In the genomic region with DNA sequence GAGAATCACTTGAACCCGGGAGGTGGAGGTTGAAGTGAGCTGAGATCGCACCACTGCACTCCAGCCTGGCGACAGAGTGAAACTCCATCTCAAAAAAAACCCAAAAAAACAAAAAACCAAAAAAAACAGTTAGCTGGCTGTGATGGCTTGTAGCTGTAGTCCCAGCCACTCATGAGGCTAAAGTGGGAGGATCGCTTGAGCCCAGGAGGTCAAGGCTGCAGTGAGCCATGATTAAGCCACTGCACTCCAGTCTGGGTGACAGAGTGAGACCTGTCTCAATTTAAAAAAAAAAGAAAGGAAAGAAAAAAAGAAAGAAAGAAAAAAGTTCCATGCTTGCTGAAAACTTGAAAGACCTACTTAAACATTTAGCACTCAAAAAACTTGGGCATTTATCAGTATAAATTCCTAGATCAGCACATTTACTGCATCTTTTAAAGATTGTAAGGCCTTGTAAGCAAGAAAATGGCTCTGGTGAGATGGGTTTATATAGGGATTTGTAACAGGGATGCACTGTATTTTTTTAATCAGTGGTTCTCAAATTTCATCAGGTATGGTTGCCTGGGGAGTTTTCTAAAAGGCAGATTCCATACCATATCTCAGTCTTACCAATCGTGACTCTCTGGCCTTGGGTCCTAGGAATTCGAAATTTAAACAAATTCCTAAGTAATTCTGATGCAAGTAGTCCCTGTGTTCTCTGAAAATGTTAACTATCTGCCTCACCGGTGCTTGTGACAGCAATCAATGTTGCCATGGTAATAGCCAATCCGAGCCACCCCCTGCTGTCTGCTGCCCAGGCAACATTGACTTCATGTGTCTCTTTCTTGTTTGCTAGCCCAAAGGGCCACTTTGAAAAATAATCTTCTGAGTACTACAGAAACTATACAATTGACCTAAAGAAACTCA, we compare ENCODE assay signal across 1 cellular context.
TF ChIP-seq lines count a peak whose summit lies in the region.

No MANE protein-coding gene starts in this region.

TF ChIP-seq in K562, 482 proteins besides CTCF, POLR2A, EP300 and RAD21 (continued from another document):
- TF ChIP-seq CBX1 (IDR thresholded peaks at IDR 0.05; ENCODE audit: low read depth) = no peak
- peak; percentile 55; the same call in 1 of the 2 replicates for TF ChIP-seq C11orf30 (IDR thresholded peaks at IDR 0.05; ENCODE audit: low read depth)
- no peak for TF ChIP-seq NFE2 (IDR thresholded peaks at IDR 0.05; ENCODE audit: low read depth)
- no peak for TF ChIP-seq MEIS2 (IDR thresholded peaks at IDR 0.05; ENCODE audit: partially characterized antibody)
- TF ChIP-seq RFX1 (IDR thresholded peaks at IDR 0.05) = peak; percentile 77
- no peak for TF ChIP-seq NCOA1 (IDR thresholded peaks at IDR 0.05; ENCODE audit: low read depth)
- TF ChIP-seq ZNF507 (tag; conservative IDR thresholded peaks at IDR 0.05) = no peak
- no peak for TF ChIP-seq ZNF444 (CRISPR knock-in tag; IDR thresholded peaks at IDR 0.05)
- no peak for TF ChIP-seq LARP7 (IDR thresholded peaks at IDR 0.05)
- peak; percentile 65; the same call in 1 of the 2 replicates for TF ChIP-seq ZNF316 (IDR thresholded peaks at IDR 0.05)
- no peak for TF ChIP-seq ELF2 (CRISPR knock-in tag; IDR thresholded peaks at IDR 0.05)
- TF ChIP-seq SP2 (IDR thresholded peaks at IDR 0.05; ENCODE audit: extremely low read depth, low read depth, low read length, poor library complexity, severe bottlenecking) = no peak
